14 cellular contexts compared by ENCODE assay signal in the genomic region with DNA sequence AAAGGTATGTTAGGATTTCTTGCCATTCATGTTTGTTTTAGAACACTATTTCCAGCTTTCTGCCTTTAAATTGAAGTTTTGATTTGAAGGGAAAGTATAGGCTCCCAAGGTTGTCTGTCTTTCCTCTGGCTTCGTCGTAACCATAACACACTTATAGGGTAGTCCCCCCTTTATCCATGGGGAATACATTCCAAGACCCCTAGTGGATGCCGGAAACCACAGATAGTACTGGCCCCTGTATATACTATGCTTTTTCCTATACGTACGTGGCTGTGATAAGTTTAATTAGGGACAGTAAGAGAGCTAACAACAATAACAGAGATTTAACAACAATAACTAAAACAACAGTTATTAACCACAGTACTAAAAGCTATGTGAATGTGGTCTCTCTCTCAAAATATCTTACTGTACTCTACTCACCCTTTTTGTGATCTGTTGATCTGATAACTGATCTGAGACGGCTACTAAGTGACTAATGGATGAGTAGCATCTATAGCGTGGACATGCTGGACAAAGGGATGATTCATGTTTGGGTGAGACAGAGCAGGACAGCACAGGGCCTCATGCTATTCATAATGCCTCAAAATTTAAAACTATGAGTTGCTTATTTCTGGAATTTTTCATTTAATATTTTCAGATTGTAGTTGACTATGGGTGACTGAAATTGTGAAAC.
DNase-seq lines count a peak whose midpoint lies in the region; ATAC-seq, FAIRE-seq and TF ChIP-seq lines count a peak whose summit lies in the region.
"Had no signal": no experiment of that assay in that cellular context is flagged by ENCODE, and none has a peak within 500 bp of the region (broad histone marks: within the 10 kb centered on the region; RNA-seq: fewer than 3 reads in every experiment).

No MANE protein-coding gene starts in this region.

- H3K4me1 Mint-ChIP-seq in astrocyte (ENCODE audit: low read depth, unreplicated experiment) (peaks cover 45% of the 10 kb centered on the region), type B pancreatic cell (ENCODE audit: unreplicated experiment) (peaks cover 34% of the 10 kb centered on the region)

- H3K4me1 ChIP-seq in astrocyte (ENCODE audit: insufficient read depth, low read length) (peaks cover 16% of the 10 kb centered on the region), left ventricle myocardium inferior (peaks cover 20% of the 10 kb centered on the region)
- H3K4me1 ChIP-seq: vagina had no signal

- peaks cover 4% of the 10 kb centered on the region for H3K79me2 ChIP-seq in astrocyte (ENCODE audit: insufficient read depth, low read length)

- peaks cover 24% of the 10 kb centered on the region for H4K20me1 ChIP-seq in astrocyte (ENCODE audit: insufficient read depth, low read length)

- H3K9me3 Mint-ChIP-seq in astrocyte (ENCODE audit: unreplicated experiment) (no peaks in the 10 kb centered on the region), type B pancreatic cell (peaks cover 4% of the 10 kb centered on the region)
- H3K9me3 Mint-ChIP-seq: activated T-helper 1 cell treated with anti-CD3 and anti-CD28 coated beads, Interleukin-12 subunit alpha, Interleukin-12 subunit beta, Interleukin-2, Interleukin-4 antibody, amounts not matched to agents 30 ng/mL and 10 ng/mL and 1 ng/mL, durations not matched to agents 14 hours and 24 hours and 36 hours had no signal

- H3K4me3 ChIP-seq in astrocyte (ENCODE audit: insufficient read depth, low read depth, low read length) (no peak overlapping the region), left ventricle myocardium inferior (no peak overlapping the region), coronary artery (no peak overlapping the region)
- H3K4me3 ChIP-seq: heart left ventricle, vagina had no signal

- intact Hi-C loops in left ventricle myocardium inferior (cut with micrococcal nuclease): no loop called here

- H3K9me3 ChIP-seq in astrocyte (ENCODE audit: insufficient read depth, low read depth, low read length): no peaks in the 10 kb centered on the region
- H3K9me3 ChIP-seq in left ventricle myocardium inferior (replicated peaks): no peaks in the 10 kb centered on the region
- H3K9me3 ChIP-seq: heart left ventricle, vagina had no signal

- H3K27me3 Mint-ChIP-seq in astrocyte (ENCODE audit: low read depth, unreplicated experiment) (no peaks in the 10 kb centered on the region), type B pancreatic cell (no peaks in the 10 kb centered on the region)

- ATAC-seq in HG03025 (IDR thresholded peaks at IDR 0.05; ENCODE audit: low FRiP score, unreplicated experiment): no peak

- DNase-seq in HT1080 (ENCODE audit: low read depth): peak; percentile 78
- peak; percentile 90 for DNase-seq in astrocyte (ENCODE audit: low read depth)
- DNase-seq in left ventricle myocardium inferior: no peak
- DNase-seq in type B pancreatic cell (ENCODE audit: extremely low spot score, unreplicated experiment): no peak
- DNase-seq in NK-92 (lab: John Stamatoyannopoulos, UW; ENCODE audit: unreplicated experiment): no peak
- DNase-seq in coronary artery (ENCODE audit: low spot score): no peak
- DNase-seq: activated CD4-positive, CD25-positive, alpha-beta regulatory T cell; central memory CD4-positive, alpha-beta T cell; Karpas-422; NCI-H2107 had no signal

- peak; percentile 21 for TF ChIP-seq CTCF in astrocyte (IDR thresholded peaks at IDR 0.05; ENCODE audit: insufficient read depth, low read depth, low read length)
- no peak for TF ChIP-seq CTCF in left ventricle myocardium inferior (IDR thresholded peaks at IDR 0.05; ENCODE audit: borderline replicate concordance)
- TF ChIP-seq CTCF in type B pancreatic cell (conservative IDR thresholded peaks at IDR 0.05): peak; percentile 31
- TF ChIP-seq CTCF in coronary artery (IDR thresholded peaks at IDR 0.05): no peak

- peak overlapping the region; percentile 91 for H3K27ac Mint-ChIP-seq in astrocyte (ENCODE audit: unreplicated experiment)
- H3K27ac Mint-ChIP-seq in type B pancreatic cell: peak overlapping the region; percentile 16
- H3K27ac Mint-ChIP-seq: activated T-helper 1 cell treated with anti-CD3 and anti-CD28 coated beads, Interleukin-12 subunit alpha, Interleukin-12 subunit beta, Interleukin-2, Interleukin-4 antibody, amounts not matched to agents 30 ng/mL and 10 ng/mL and 1 ng/mL, durations not matched to agents 14 hours and 24 hours and 36 hours had no signal

- H3K4me2 ChIP-seq in astrocyte (ENCODE audit: low read length): peak overlapping the region; percentile 78

- peak overlapping the region; percentile 56 for H3K9ac ChIP-seq in astrocyte (ENCODE audit: low read length)

- peak overlapping the region; percentile 17 for H3K4me3 Mint-ChIP-seq in astrocyte (ENCODE audit: unreplicated experiment)
- peak overlapping the region; percentile 21 for H3K4me3 Mint-ChIP-seq in type B pancreatic cell
- H3K4me3 Mint-ChIP-seq: activated T-helper 1 cell treated with anti-CD3 and anti-CD28 coated beads, Interleukin-12 subunit alpha, Interleukin-12 subunit beta, Interleukin-2, Interleukin-4 antibody, amounts not matched to agents 30 ng/mL and 10 ng/mL and 1 ng/mL, durations not matched to agents 14 hours and 24 hours and 36 hours had no signal

- H3K27me3 ChIP-seq in astrocyte (ENCODE audit: insufficient read depth, low read length) (no peaks in the 10 kb centered on the region), left ventricle myocardium inferior (ENCODE audit: low read depth) (no peaks in the 10 kb centered on the region)
- H3K27me3 ChIP-seq: heart left ventricle, vagina had no signal

- H3K36me3 Mint-ChIP-seq in astrocyte (ENCODE audit: low read depth, unreplicated experiment): no peaks in the 10 kb centered on the region
- H3K36me3 Mint-ChIP-seq in type B pancreatic cell: peaks cover 3% of the 10 kb centered on the region

- H2AFZ ChIP-seq in astrocyte (ENCODE audit: low read depth, low read length): no peak overlapping the region

- peak overlapping the region; percentile 71 for H3K27ac ChIP-seq in astrocyte (ENCODE audit: low read depth, low read length)
- peak overlapping the region; percentile 41 for H3K27ac ChIP-seq in left ventricle myocardium inferior (replicated peaks)
- H3K27ac ChIP-seq in coronary artery: no peak overlapping the region
- H3K27ac ChIP-seq: heart left ventricle, vagina had no signal

- H3K36me3 ChIP-seq in astrocyte (ENCODE audit: insufficient read depth, low read length) (no peaks in the 10 kb centered on the region), left ventricle myocardium inferior (no peaks in the 10 kb centered on the region)
- H3K36me3 ChIP-seq: heart left ventricle, vagina had no signal

- peak; percentile 98 for FAIRE-seq in astrocyte (lab: Jason Lieb, UNC)

Comparison
In these comparisons a context has a peak if more than half of its experiments do, and no peak if none do; other contexts are left out.
1. DNase-seq: peak in HT1080 (single experiment) and astrocyte (single experiment); none in left ventricle myocardium inferior (single experiment), type B pancreatic cell (single experiment), NK-92 (single experiment) and coronary artery (single experiment).
2. H3K27ac ChIP-seq: peak in astrocyte (single experiment) and left ventricle myocardium inferior (single experiment); none in coronary artery (0 of 2).
3. CTCF ChIP-seq: peak in astrocyte (single experiment) and type B pancreatic cell (single experiment); none in left ventricle myocardium inferior (single experiment) and coronary artery (single experiment).